In the genomic region with DNA sequence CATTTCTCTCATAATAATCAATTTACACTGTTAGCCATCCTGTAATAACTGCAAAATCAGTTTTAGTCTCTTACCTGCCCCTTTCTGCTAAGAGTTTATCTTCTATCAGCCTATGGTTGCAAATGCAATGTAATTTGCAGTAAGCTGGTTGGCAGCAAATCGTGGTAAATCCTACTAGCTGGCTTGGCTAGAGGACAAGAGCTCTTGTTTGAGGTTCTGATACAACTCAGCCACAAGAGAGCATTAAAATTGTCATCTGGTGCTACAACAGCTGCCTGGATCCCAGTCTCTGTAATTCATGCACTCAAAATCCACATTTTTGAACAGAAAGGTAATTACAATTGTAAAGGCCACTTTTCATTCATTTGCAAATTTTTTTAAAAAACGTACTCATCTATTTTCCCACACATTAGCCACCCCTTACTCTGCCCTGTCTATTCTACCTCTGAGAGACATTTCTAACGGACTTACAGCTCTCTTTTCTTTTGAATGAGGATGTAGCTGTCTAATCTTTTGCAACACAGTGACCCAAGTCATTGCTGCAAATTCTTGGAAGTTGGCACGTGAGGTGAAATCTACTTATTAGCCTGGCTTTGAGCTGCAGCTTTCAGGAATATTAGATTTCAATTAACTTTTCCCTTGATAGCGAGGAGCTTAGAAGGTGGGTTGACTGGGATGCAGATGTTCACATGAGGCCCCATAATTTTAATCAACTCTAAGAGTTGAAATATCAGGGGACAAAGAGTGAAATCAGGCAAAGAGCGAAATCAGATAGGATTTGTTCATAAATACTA, we compare ENCODE assay signal across 22 cellular contexts. TPM values are rescaled to one million over a fixed set of nuclear protein-coding genes. Genes with fewer than 3 reads are reported as not detected.
DNase-seq lines count a peak whose midpoint lies in the region; TF ChIP-seq lines count a peak whose summit lies in the region.
"Had no signal": no experiment of that assay in that cellular context is flagged by ENCODE, and none has a peak within 500 bp of the region (broad histone marks: within the 10 kb centered on the region; RNA-seq: fewer than 3 reads in every experiment).

No MANE protein-coding gene starts in this region.

- 79% methylated on average over 6 of the region's 6 CpGs for WGBS in esophagus muscularis mucosa

- H3K9me3 ChIP-seq in adipocyte (ENCODE audit: control insufficient read depth, low read length) (no peaks in the 10 kb centered on the region), esophagus muscularis mucosa (no peaks in the 10 kb centered on the region)
- H3K9me3 ChIP-seq: colonic mucosa, esophagus squamous epithelium, vagina had no signal

- H3K4me3 ChIP-seq in adipocyte (ENCODE audit: low read length) (no peak overlapping the region), retinal pigment epithelial cell (ENCODE audit: low read length) (no peak overlapping the region), esophagus muscularis mucosa (no peak overlapping the region)
- H3K4me3 ChIP-seq: colonic mucosa, esophagus squamous epithelium, smooth muscle cell, vagina had no signal

- peaks cover 55% of the 10 kb centered on the region for H3K4me1 ChIP-seq in adipocyte (ENCODE audit: control insufficient read depth, insufficient read depth, low read length)
- H3K4me1 ChIP-seq in esophagus muscularis mucosa: peaks cover 12 to 23% (median 20%) of the 10 kb centered on the region in 4 donors

- TF ChIP-seq EP300 in esophagus muscularis mucosa (IDR thresholded peaks at IDR 0.05): no peak

- H3K9ac ChIP-seq in adipocyte (ENCODE audit: low read length): no peak overlapping the region

- H3K36me3 ChIP-seq in adipocyte (ENCODE audit: control insufficient read depth, insufficient read depth, low read length, severe bottlenecking) (no peaks in the 10 kb centered on the region), esophagus muscularis mucosa (no peaks in the 10 kb centered on the region)
- H3K36me3 ChIP-seq: colonic mucosa, esophagus squamous epithelium, vagina had no signal

- TF ChIP-seq CTCF in retinal pigment epithelial cell (conservative IDR thresholded peaks at IDR 0.05; ENCODE audit: low read depth, low read length): no peak
- no peak for TF ChIP-seq CTCF in esophagus muscularis mucosa (IDR thresholded peaks at IDR 0.05)

- no peak overlapping the region for H3K27ac ChIP-seq in esophagus muscularis mucosa (replicated peaks in 1 of 4)
- H3K27ac ChIP-seq: C4-2B, colonic mucosa, esophagus squamous epithelium, vagina had no signal

- intact Hi-C loops in esophagus muscularis mucosa (cut with DNase I): no loop called here

- TF ChIP-seq POLR2A in esophagus muscularis mucosa (IDR thresholded peaks at IDR 0.05; ENCODE audit: low read depth): no peak

- DNase-seq in SKM-1 treated with dmso at 0.1 percent for 144 hours (lab: John Stamatoyannopoulos, UW; ENCODE audit: unreplicated experiment): peak; percentile 10
- DNase-seq in SKM-1 (lab: John Stamatoyannopoulos, UW; ENCODE audit: unreplicated experiment): no peak
- peak; percentile 13 for DNase-seq in NCI-H446 treated with DMSO at 0.1 percent for 48 hours (lab: John Stamatoyannopoulos, UW)
- DNase-seq in adipocyte (ENCODE audit: low read depth): peak; percentile 15
- DNase-seq in retinal pigment epithelial cell (ENCODE audit: low read depth): peak; percentile 39
- no peak for DNase-seq in HPDE6-E6E7 (ENCODE audit: extremely low spot score)
- no peak for DNase-seq in esophagus muscularis mucosa (ENCODE audit: extremely low spot score)
- no peak for DNase-seq in NCI-H2171 treated with DMSO at 0.1 percent for 48 hours (lab: John Stamatoyannopoulos, UW)
- DNase-seq: activated CD4-positive, alpha-beta T cell treated with anti-CD3 and anti-CD28 coated beads, Interleukin-2, amount 50 U/mL, for 48 hours; activated CD4-positive, CD25-positive, alpha-beta regulatory T cell; activated effector memory CD4-positive, alpha-beta T cell treated with Interleukin-2 at 50 U/mL for 16 hours; activated naive CD8-positive, alpha-beta T cell treated with anti-CD3 and anti-CD28 coated beads, Interleukin-2, amount 50 U/mL, for 24 hours; colonic mucosa; esophagus squamous epithelium; NCI-H1436 treated with DMSO at 0.1 percent for 48 hours; NCI-H2227 treated with DMSO at 0.1 percent for 48 hours; NK-92 treated with Interleukin-12 subunit alpha and Interleukin-12 subunit beta, amount 100 ng/mL, for 24 hours; nucleus accumbens; T-helper 2 cell had no signal

- no peaks in the 10 kb centered on the region for H3K27me3 ChIP-seq in adipocyte (replicated peaks; ENCODE audit: control insufficient read depth, insufficient read depth, low read length)
- H3K27me3 ChIP-seq in esophagus muscularis mucosa: no peaks in the 10 kb centered on the region
- H3K27me3 ChIP-seq: colonic mucosa, esophagus squamous epithelium, vagina had no signal

RNA-seq across cellular contexts. Expression of gene FAM184A, which starts 53.9 kb away (rescaled TPM):
- total RNA-seq in esophagus muscularis mucosa: 10 to 100 TPM in 1 of 4 donors, 1 to 10 TPM in 3; 7.6 to 11.2 (median 9.0) TPM

Comparison
In these comparisons a context has a peak if more than half of its experiments do, and no peak if none do; other contexts are left out.
1. DNase-seq: peak in SKM-1 treated with dmso at 0.1 percent for 144 hours (single experiment), NCI-H446 treated with DMSO at 0.1 percent for 48 hours (single experiment), adipocyte (single experiment) and retinal pigment epithelial cell (single experiment); none in SKM-1 (single experiment), HPDE6-E6E7 (single experiment), esophagus muscularis mucosa (single experiment) and NCI-H2171 treated with DMSO at 0.1 percent for 48 hours (single experiment).